ENCODE assay signal across 9 cellular contexts in genomic region chr1:13701274-13701650, GRCh38. TPM values are rescaled to one million over a fixed set of nuclear protein-coding genes. Genes with fewer than 3 reads are reported as not detected.
DNase-seq lines count a peak whose midpoint lies in the region; ATAC-seq and TF ChIP-seq lines count a peak whose summit lies in the region.
"Had no signal": no experiment of that assay in that cellular context is flagged by ENCODE, and none has a peak within 500 bp of the region (broad histone marks: within the 10 kb centered on the region; RNA-seq: fewer than 3 reads in every experiment).

No MANE protein-coding gene starts in this region.

- H3K9me3 Mint-ChIP-seq in WTC11 (peaks cover 16% of the 10 kb centered on the region), glutamatergic neuron (ENCODE audit: unreplicated experiment) (peaks cover 5% of the 10 kb centered on the region)
- H3K9me3 Mint-ChIP-seq in stimulated activated naive CD8-positive, alpha-beta T cell treated with anti-CD3 and anti-CD28 coated beads, Interleukin-15, amount 100 ng/mL, for 72 hours: peaks cover 13 to 15% of the 10 kb centered on the region in 2 donors

- POLR2A ChIA-PET in SK-N-SH (lab: Yijun Ruan, JAX) (interaction anchor here (0.9 kb wide), 1 partner anchor 48 kb away, joined by 3 read pairs; no protein-coding TSS in a partner anchor), WTC11 (lab: Charles Lee) (no interaction called here)

- H3F3A ChIP-seq in SK-N-SH (replicated peaks; ENCODE audit: insufficient read depth): peaks cover 13% of the 10 kb centered on the region

- no peak overlapping the region for H3K27ac Mint-ChIP-seq in WTC11
- peak overlapping the region; percentile 85 for H3K27ac Mint-ChIP-seq in glutamatergic neuron (ENCODE audit: unreplicated experiment)
- peak overlapping the region; percentile 97 to 99 for H3K27ac Mint-ChIP-seq in stimulated activated naive CD8-positive, alpha-beta T cell treated with anti-CD3 and anti-CD28 coated beads, Interleukin-15, amount 100 ng/mL, for 72 hours

- CTCF ChIA-PET in SK-N-SH (lab: Yijun Ruan, JAX): no interaction called here
- CTCF ChIA-PET in WTC11 (lab: Charles Lee): no interaction called here

- H3K9me2 ChIP-seq in SK-N-SH: no peaks in the 10 kb centered on the region

- no peak overlapping the region for H3K9ac ChIP-seq in SK-N-SH

- 96% methylated on average over 6 of the region's 6 CpGs for WGBS in SK-N-SH (ENCODE audit: low lambda C conversion rate)

- no peak for TF ChIP-seq RAD21 in SK-N-SH (IDR thresholded peaks at IDR 0.05; ENCODE audit: low read length)

- H3K4me3 ChIP-seq in SK-N-SH (ENCODE audit: low read depth in 2 of 2, low read length in 1 of 2): no peak overlapping the region

- peaks cover 14% of the 10 kb centered on the region for H3K36me3 Mint-ChIP-seq in WTC11
- H3K36me3 Mint-ChIP-seq in glutamatergic neuron (ENCODE audit: unreplicated experiment): peaks cover 11% of the 10 kb centered on the region

- H3K27me3 ChIP-seq in SK-N-SH (ENCODE audit: insufficient read depth): no peaks in the 10 kb centered on the region

- DNase-seq in SK-N-SH: no peak
- DNase-seq in WTC11 (ENCODE audit: low spot score): no peak
- DNase-seq in glutamatergic neuron: no peak
- no peak for DNase-seq in stimulated activated naive CD8-positive, alpha-beta T cell treated with anti-CD3 and anti-CD28 coated beads, Interleukin-15, amount 100 ng/mL, for 72 hours
- DNase-seq in COR-L47 (lab: John Stamatoyannopoulos, UW): no peak
- DNase-seq in A172 (ENCODE audit: low spot score): no peak
- DNase-seq in stimulated activated CD4-positive, alpha-beta T cell treated with anti-CD3 and anti-CD28 coated beads, Interleukin-2, amount 100 ng/mL, for 24 hours: no peak
- DNase-seq: ACHN had no signal

- H3K4me2 ChIP-seq in SK-N-SH: peak overlapping the region; percentile 87

- no peaks in the 10 kb centered on the region for H3K36me3 ChIP-seq in SK-N-SH (replicated peaks in 1 of 2; ENCODE audit: control insufficient read depth in 1 of 2, insufficient read depth in 2 of 2, low read length in 1 of 2)

- no peaks in the 10 kb centered on the region for H4K20me1 ChIP-seq in SK-N-SH (ENCODE audit: insufficient read depth)

- H3K4me1 Mint-ChIP-seq in WTC11 (peaks cover 27% of the 10 kb centered on the region), glutamatergic neuron (ENCODE audit: low read depth, unreplicated experiment) (peaks cover 3% of the 10 kb centered on the region)
- H3K4me1 Mint-ChIP-seq in stimulated activated naive CD8-positive, alpha-beta T cell treated with anti-CD3 and anti-CD28 coated beads, Interleukin-15, amount 100 ng/mL, for 72 hours: peaks cover 60% of the 10 kb centered on the region

- no peaks in the 10 kb centered on the region for H3K9me3 ChIP-seq in SK-N-SH

- ATAC-seq in SK-N-SH treated with all-trans-retinoic acid at 6 μM for 48 hours: no peak
- ATAC-seq in WTC11: no peak
- no peak for ATAC-seq in stimulated activated naive CD8-positive, alpha-beta T cell treated with anti-CD3 and anti-CD28 coated beads, Interleukin-15, amount 100 ng/mL, for 72 hours

- TF ChIP-seq EP300 in SK-N-SH (IDR thresholded peaks at IDR 0.05; ENCODE audit: borderline replicate concordance in 1 of 2, low read depth in 1 of 2, low read length in 1 of 2): no peak

- peaks cover 4% of the 10 kb centered on the region; the same call in 1 of the 2 replicates for H3K79me2 ChIP-seq in SK-N-SH (ENCODE audit: insufficient read depth)

- H3K4me3 Mint-ChIP-seq in WTC11 (peak overlapping the region; percentile 92), glutamatergic neuron (ENCODE audit: unreplicated experiment) (peak overlapping the region; percentile 96)
- H3K4me3 Mint-ChIP-seq in stimulated activated naive CD8-positive, alpha-beta T cell treated with anti-CD3 and anti-CD28 coated beads, Interleukin-15, amount 100 ng/mL, for 72 hours: peak overlapping the region; percentile 92 to 96

- no peak overlapping the region for H3K27ac ChIP-seq in SK-N-SH (ENCODE audit: low read depth in 2 of 2, low read length in 1 of 2)

- TF ChIP-seq CTCF in SK-N-SH (IDR thresholded peaks at IDR 0.05) (no peak), WTC11 (IDR thresholded peaks at IDR 0.05) (no peak), glutamatergic neuron (IDR thresholded peaks at IDR 0.05; ENCODE audit: partially characterized antibody, unreplicated experiment) (no peak)

- H3K27me3 Mint-ChIP-seq in WTC11 (ENCODE audit: low read depth) (peaks cover 49% of the 10 kb centered on the region), glutamatergic neuron (ENCODE audit: unreplicated experiment) (peaks cover 7% of the 10 kb centered on the region)
- no peaks in the 10 kb centered on the region for H3K27me3 Mint-ChIP-seq in stimulated activated naive CD8-positive, alpha-beta T cell treated with anti-CD3 and anti-CD28 coated beads, Interleukin-15, amount 100 ng/mL, for 72 hours

- peak overlapping the region; percentile 89; the same call in 1 of the 2 replicates for H2AFZ ChIP-seq in SK-N-SH (ENCODE audit: low read depth)

- peaks cover 0 to 8% of the 10 kb centered on the region in 2 experiments; a peak in 1 of 4 replicates for H3K4me1 ChIP-seq in SK-N-SH (ENCODE audit: control insufficient read depth in 1 of 2, insufficient read depth in 2 of 2, low read depth in 1 of 2, low read length in 1 of 2)

TF ChIP-seq in SK-N-SH, 30 proteins besides CTCF, POLR2A, EP300 and RAD21 (continues in another document):
- TF ChIP-seq GABPA (IDR thresholded peaks at IDR 0.05; ENCODE audit: low read depth): no peak
- TF ChIP-seq MEF2A (IDR thresholded peaks at IDR 0.05; ENCODE audit: borderline replicate concordance, low read depth): no peak
- TF ChIP-seq RXRA (IDR thresholded peaks at IDR 0.05; ENCODE audit: borderline replicate concordance, low read depth): no peak
- TF ChIP-seq USF1 (IDR thresholded peaks at IDR 0.05; ENCODE audit: borderline replicate concordance, low read depth): no peak

TF ChIP-seq in SK-N-SH treated with all-trans-retinoic acid at 6 μM for 48 hours, 23 proteins besides CTCF, POLR2A, EP300 and RAD21:
- TF ChIP-seq BACH2 (CRISPR knock-in tag; IDR thresholded peaks at IDR 0.05; ENCODE audit: borderline replicate concordance): no peak
- TF ChIP-seq OSR1 (CRISPR knock-in tag; IDR thresholded peaks at IDR 0.05): no peak
- TF ChIP-seq CREB5 (CRISPR knock-in tag; IDR thresholded peaks at IDR 0.05; ENCODE audit: low read depth): no peak
- no peak for TF ChIP-seq ZFP3 (CRISPR knock-in tag; IDR thresholded peaks at IDR 0.05)
- TF ChIP-seq ZFP30 (CRISPR knock-in tag; IDR thresholded peaks at IDR 0.05): no peak
- no peak for TF ChIP-seq ZNF8 (CRISPR knock-in tag; IDR thresholded peaks at IDR 0.05)

TF ChIP-seq in WTC11, 78 proteins besides CTCF, POLR2A, EP300 and RAD21:
- no peak for TF ChIP-seq USF2 (CRISPR knock-in tag; IDR thresholded peaks at IDR 0.05)
- no peak for TF ChIP-seq ZNF232 (CRISPR knock-in tag; IDR thresholded peaks at IDR 0.05)
- TF ChIP-seq ZNF425 (CRISPR knock-in tag; conservative IDR thresholded peaks at IDR 0.05): no peak
- no peak for TF ChIP-seq MAX (CRISPR knock-in tag; IDR thresholded peaks at IDR 0.05)
- no peak for TF ChIP-seq ZNF416 (CRISPR knock-in tag; IDR thresholded peaks at IDR 0.05)
- no peak for TF ChIP-seq OVOL2 (CRISPR knock-in tag; IDR thresholded peaks at IDR 0.05; ENCODE audit: borderline replicate concordance)
- no peak for TF ChIP-seq JAZF1 (CRISPR knock-in tag; IDR thresholded peaks at IDR 0.05)
- no peak for TF ChIP-seq ZMAT4 (CRISPR knock-in tag; IDR thresholded peaks at IDR 0.05)
TF ChIP-seq in WTC11: peak in this region for 0.

RNA-seq across cellular contexts. Expression of gene PRDM2, which starts 1.3 kb away (rescaled TPM):
- 7.2 and 7.4 TPM in 2 replicates for polyA plus RNA-seq in SK-N-SH (2012; rRNA removed)
- 6.5 and 6.7 TPM in 2 replicates for polyA plus RNA-seq in SK-N-SH (2012; cell fraction: cytosol; rRNA removed)
- 27.2 and 29.4 TPM in 2 replicates for polyA plus RNA-seq in SK-N-SH (2012; cell fraction: nucleus; rRNA removed)
- total RNA-seq in WTC11 (2021) (19.5 to 27.2 TPM (median 25.0 TPM) in 3 replicates), glutamatergic neuron (ENCODE audit: unreplicated experiment) (88.3 TPM)
- 2.5 and 3.6 TPM in 2 replicates for total RNA-seq in A172 (2014; rRNA removed; shearing (Covaris generic))
